Comparison of ENCODE assay signal across 16 cellular contexts in the genomic region with DNA sequence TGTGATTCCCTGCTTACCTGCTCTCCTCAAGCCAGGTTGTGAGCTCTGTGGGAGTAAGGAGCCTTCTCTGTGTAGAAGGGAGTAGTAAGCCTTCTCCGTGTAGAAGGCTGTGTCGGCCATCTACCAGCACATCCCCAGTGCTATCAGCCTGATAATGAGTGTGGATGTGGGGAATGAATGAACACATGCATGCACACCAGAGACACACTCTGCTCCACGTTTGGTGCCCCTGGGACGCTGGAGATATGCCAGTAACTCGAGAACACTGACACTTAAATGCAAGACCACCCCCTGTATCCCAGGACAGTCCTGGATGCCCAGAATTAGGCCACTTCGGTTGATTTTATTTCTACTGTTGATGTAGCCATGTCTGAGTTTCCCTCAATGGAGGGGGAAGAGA. TPM values are rescaled to one million over a fixed set of nuclear protein-coding genes. Genes with fewer than 3 reads are reported as not detected.
"Had no signal": no experiment of that assay in that cellular context is flagged by ENCODE, and none has a peak within 500 bp of the region (broad histone marks: within the 10 kb centered on the region; RNA-seq: fewer than 3 reads in every experiment).

No MANE protein-coding gene starts in this region.

- H3K36me3 ChIP-seq: ovary, right atrium auricular region had no signal

- H3K27ac ChIP-seq: foreskin keratinocyte, hepatocyte, ovary, right atrium auricular region had no signal

- ATAC-seq: effector memory CD8-positive, alpha-beta T cell; foreskin keratinocyte; left colon; mucosa of descending colon; naive thymus-derived CD8-positive, alpha-beta T cell had no signal

- H3K9me3 ChIP-seq: mucosa of descending colon, ovary, right atrium auricular region had no signal

- H3K4me1 ChIP-seq: foreskin keratinocyte, right atrium auricular region had no signal

- H3K4me2 ChIP-seq: hepatocyte had no signal

- H3K4me3 ChIP-seq: hepatocyte, mucosa of descending colon, ovary, right atrium auricular region had no signal

- FAIRE-seq: small intestine had no signal

- H3K79me2 ChIP-seq: hepatocyte had no signal

- DNase-seq: effector memory CD8-positive, alpha-beta T cell; foreskin keratinocyte; left colon; mucosa of descending colon; naive thymus-derived CD8-positive, alpha-beta T cell; ovary; small intestine; stimulated activated CD4-positive, alpha-beta T cell treated with anti-CD3 and anti-CD28 coated beads, Interleukin-12 subunit alpha, Interleukin-12 subunit beta, amount 100 ng/mL, for 4 hours; stimulated activated naive CD4-positive, alpha-beta T cell; trophoblast cell had no signal

- H2AFZ ChIP-seq: hepatocyte had no signal

- H3K27me3 ChIP-seq: foreskin keratinocyte, ovary, right atrium auricular region had no signal

RNA-seq across cellular contexts. Expression of a gene that starts 21.1 kb away (rescaled TPM):
- total RNA-seq: epithelial cell of proximal tubule; foreskin keratinocyte; hepatocyte; left colon; liver; lung microvascular endothelial cell; mucosa of descending colon; naive thymus-derived CD8-positive, alpha-beta T cell; ovary; posterior vena cava; right atrium auricular region had no signal
- polyA plus RNA-seq: foreskin keratinocyte; hepatocyte; liver; naive thymus-derived CD8-positive, alpha-beta T cell; ovary; small intestine had no signal
